Comparison of ENCODE assay signal across 22 cellular contexts in the genomic region with DNA sequence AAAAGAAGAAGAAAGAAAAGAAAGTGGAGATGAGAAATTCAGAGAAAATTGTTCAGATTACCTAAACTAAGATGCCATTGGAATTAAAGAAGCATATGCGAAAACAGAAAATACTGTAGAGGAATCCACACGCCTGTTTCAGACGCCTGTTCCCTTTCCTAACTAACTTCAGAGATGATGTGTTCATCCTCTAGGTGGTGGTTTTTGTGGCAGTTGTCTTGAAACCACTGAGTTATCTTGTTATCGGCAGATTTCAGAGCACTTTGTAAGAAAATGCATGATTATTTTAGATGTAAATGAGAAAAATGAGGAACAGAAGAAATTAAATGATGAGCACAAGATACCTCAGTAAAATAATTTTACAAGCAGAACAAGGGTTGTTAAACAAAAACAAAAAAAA.
"Had no signal": no experiment of that assay in that cellular context is flagged by ENCODE, and none has a peak within 500 bp of the region (broad histone marks: within the 10 kb centered on the region; RNA-seq: fewer than 3 reads in every experiment).

No MANE protein-coding gene starts in this region.

- H3K27ac Mint-ChIP-seq: activated naive CD8-positive, alpha-beta T cell treated with anti-CD3 and anti-CD28 coated beads, Interleukin-2, amount 10 ng/mL, durations not matched to agents 7 days and 5 days; endodermal cell; natural killer cell; progenitor cell of endocrine pancreas; T-helper 1 cell treated with Interleukin-12 subunit alpha and Interleukin-12 subunit beta and Interleukin-4 antibody, amounts not matched to agents 30 μg/mL and 1 μg/mL, for 36 hours had no signal

- H3K4me3 Mint-ChIP-seq: activated naive CD8-positive, alpha-beta T cell treated with anti-CD3 and anti-CD28 coated beads, Interleukin-2, amount 10 ng/mL, durations not matched to agents 7 days and 5 days; activated T-cell treated with anti-CD3 and anti-CD28 coated beads, Interleukin-2, amount 50 U/mL, for 4 hours; endodermal cell; natural killer cell; T-helper 1 cell treated with Interleukin-12 subunit alpha and Interleukin-12 subunit beta and Interleukin-4 antibody, amounts not matched to agents 30 μg/mL and 1 μg/mL, for 36 hours had no signal

- H3K27me3 ChIP-seq: colonic mucosa, gastroesophageal sphincter, upper lobe of left lung had no signal

- H3K9me3 Mint-ChIP-seq: activated naive CD8-positive, alpha-beta T cell treated with anti-CD3 and anti-CD28 coated beads, Interleukin-2, amount 10 ng/mL, durations not matched to agents 7 days and 5 days; activated T-cell treated with anti-CD3 and anti-CD28 coated beads, Interleukin-2, amount 50 U/mL, for 4 hours; natural killer cell; T-helper 1 cell treated with Interleukin-12 subunit alpha and Interleukin-12 subunit beta and Interleukin-4 antibody, amounts not matched to agents 30 μg/mL and 1 μg/mL, for 36 hours had no signal

- H3K27ac ChIP-seq: colonic mucosa, dorsolateral prefrontal cortex, gastroesophageal sphincter, spleen, upper lobe of left lung, WERI-Rb-1 had no signal

- H3K4me1 ChIP-seq: colonic mucosa, gastroesophageal sphincter, spleen, upper lobe of left lung had no signal

- DNase-seq: activated CD4-positive, CD25-positive, alpha-beta regulatory T cell treated with anti-CD3 and anti-CD28 coated beads, Interleukin-2, amount 50 U/mL, for 72 hours; activated CD8-positive, alpha-beta memory T cell treated with anti-CD3 and anti-CD28 coated beads, Interleukin-2, amount 50 U/mL, for 48 hours; activated naive CD4-positive, alpha-beta T cell treated with Interleukin-2 at 50 U/mL for 16 hours; activated naive CD8-positive, alpha-beta T cell treated with anti-CD3 and anti-CD28 coated beads, Interleukin-2, amount 10 ng/mL, durations not matched to agents 7 days and 5 days; activated T-cell treated with anti-CD3 and anti-CD28 coated beads, Interleukin-2, amount 50 U/mL, for 4 hours; amniotic stem cell; colonic mucosa; dorsolateral prefrontal cortex; endodermal cell; head of caudate nucleus; left cardiac atrium; midbrain; natural killer cell; retina; spleen; stimulated activated CD4-positive, alpha-beta T cell treated with anti-CD3 and anti-CD28 coated beads, Interleukin-4, amount 100 ng/mL, for 4 hours; stimulated activated naive CD8-positive, alpha-beta T cell treated with anti-CD3 and anti-CD28 coated beads, Interleukin-15, Interleukin-2, amounts not matched to agents 100 U/mL and 50 U/mL, for 24 hours; upper lobe of left lung; WERI-Rb-1 had no signal

- H3K4me3 ChIP-seq: colonic mucosa, dorsolateral prefrontal cortex, gastroesophageal sphincter, spleen, upper lobe of left lung had no signal

- H3K27me3 Mint-ChIP-seq: activated naive CD8-positive, alpha-beta T cell treated with anti-CD3 and anti-CD28 coated beads, Interleukin-2, amount 10 ng/mL, durations not matched to agents 7 days and 5 days; progenitor cell of endocrine pancreas had no signal

- H3K36me3 Mint-ChIP-seq: activated naive CD8-positive, alpha-beta T cell treated with anti-CD3 and anti-CD28 coated beads, Interleukin-2, amount 10 ng/mL, durations not matched to agents 7 days and 5 days; natural killer cell had no signal

- H3K36me3 ChIP-seq: colonic mucosa, gastroesophageal sphincter, spleen, upper lobe of left lung, WERI-Rb-1 had no signal

- H3K9me3 ChIP-seq: colonic mucosa, gastroesophageal sphincter, upper lobe of left lung had no signal

- H3K4me1 Mint-ChIP-seq: natural killer cell had no signal

- ATAC-seq: activated T-cell treated with anti-CD3 and anti-CD28 coated beads, Interleukin-2, amount 50 U/mL, for 4 hours; gastroesophageal sphincter; left cardiac atrium; natural killer cell; stimulated activated naive CD8-positive, alpha-beta T cell treated with anti-CD3 and anti-CD28 coated beads, Interleukin-15, Interleukin-2, amounts not matched to agents 100 U/mL and 50 U/mL, for 24 hours had no signal
